ENCODE assay signal across 1 cellular context in genomic region chr5:81760521-81760920, GRCh38.
TF ChIP-seq lines count a peak whose summit lies in the region.

No MANE protein-coding gene starts in this region.

TF ChIP-seq in WTC11, 78 proteins besides CTCF, POLR2A, EP300 and RAD21 (continued from another document):
- TF ChIP-seq, protein P1, sequence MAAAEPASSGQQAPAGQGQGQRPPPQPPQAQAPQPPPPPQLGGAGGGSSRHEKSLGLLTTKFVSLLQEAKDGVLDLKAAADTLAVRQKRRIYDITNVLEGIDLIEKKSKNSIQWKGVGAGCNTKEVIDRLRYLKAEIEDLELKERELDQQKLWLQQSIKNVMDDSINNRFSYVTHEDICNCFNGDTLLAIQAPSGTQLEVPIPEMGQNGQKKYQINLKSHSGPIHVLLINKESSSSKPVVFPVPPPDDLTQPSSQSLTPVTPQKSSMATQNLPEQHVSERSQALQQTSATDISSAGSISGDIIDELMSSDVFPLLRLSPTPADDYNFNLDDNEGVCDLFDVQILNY (CRISPR knock-in tag; IDR thresholded peaks at IDR 0.05): no peak
- no peak for TF ChIP-seq ATF2 (CRISPR knock-in tag; IDR thresholded peaks at IDR 0.05; ENCODE audit: borderline replicate concordance, low read depth)
